ENCODE assay signal across 4 cellular contexts in the genomic region with DNA sequence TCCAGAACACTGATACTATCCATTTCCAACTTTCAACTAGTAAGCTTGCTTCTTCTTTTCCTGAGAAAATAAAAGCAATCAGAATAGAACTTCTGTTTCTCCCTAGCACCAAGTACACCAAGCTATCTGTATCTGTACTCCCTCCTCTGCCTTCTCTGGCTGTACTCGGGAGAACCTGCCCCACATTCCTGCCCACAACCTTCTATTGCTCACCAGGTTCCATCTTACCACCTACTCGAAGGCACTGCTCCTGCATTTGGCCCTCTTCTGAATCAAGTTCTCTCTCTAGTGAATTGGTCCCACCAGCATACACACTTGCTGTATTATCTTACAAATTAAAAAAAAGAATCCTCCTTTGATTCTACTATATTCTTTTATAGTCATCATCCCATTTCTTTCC.
"Had no signal": no experiment of that assay in that cellular context is flagged by ENCODE, and none has a peak within 500 bp of the region (broad histone marks: within the 10 kb centered on the region; RNA-seq: fewer than 3 reads in every experiment).

No MANE protein-coding gene starts in this region.

- H2AFZ ChIP-seq: GM23338 had no signal

- DNase-seq: H9, HCEC 1CT had no signal

- H3K4me3 Mint-ChIP-seq: GM23338, H9 had no signal

- H3K27ac Mint-ChIP-seq: GM23338, H9 had no signal

- H3K4me2 ChIP-seq: GM23338 had no signal

- ATAC-seq: GM23338, HepG2 had no signal

- H3K4me3 ChIP-seq: GM23338 had no signal

- H3K9me3 Mint-ChIP-seq: GM23338, H9 had no signal
